Comparison of ENCODE assay signal across 1 cellular context in genomic region chr6:37882292-37882691, GRCh38.
TF ChIP-seq lines count a peak whose summit lies in the region.

No MANE protein-coding gene starts in this region.

TF ChIP-seq in SK-N-SH, 30 proteins besides CTCF, POLR2A, EP300 and RAD21 (continued from another document):
- TF ChIP-seq USF1 (IDR thresholded peaks at IDR 0.05; ENCODE audit: borderline replicate concordance, low read depth), result no peak
